In genomic region chr4:20616848-20617247, GRCh38 we compare ENCODE assay signal across 18 cellular contexts.
"Had no signal": no experiment of that assay in that cellular context is flagged by ENCODE, and none has a peak within 500 bp of the region (broad histone marks: within the 10 kb centered on the region; RNA-seq: fewer than 3 reads in every experiment).

No MANE protein-coding gene starts in this region.

- H3K27me3 ChIP-seq: esophagus squamous epithelium, testis, tibial nerve had no signal

- H3K4me1 ChIP-seq: left ventricle myocardium inferior had no signal

- H3K27ac ChIP-seq: coronary artery, left ventricle myocardium inferior, testis had no signal

- DNase-seq: effector memory CD8-positive, alpha-beta T cell; esophagus squamous epithelium; foreskin fibroblast; immature natural killer cell; left ventricle myocardium inferior; naive thymus-derived CD8-positive, alpha-beta T cell; posterior cingulate gyrus; stimulated activated CD4-positive, alpha-beta T cell treated with anti-CD3 and anti-CD28 coated beads, Interleukin-2, amount 100 ng/mL, for 24 hours; stimulated activated CD4-positive, alpha-beta T cell treated with anti-CD3 and anti-CD28 coated beads, Interleukin-4, amount 100 ng/mL, for 4 hours; stimulated activated naive B cell treated with anti-CD40 and anti-IgM and Interleukin-4, amounts not matched to agents 10 μg/mL and 1 μg/mL and 100 μg/mL, for 72 hours; stimulated activated naive CD8-positive, alpha-beta T cell treated with anti-CD3 and anti-CD28 coated beads, Interleukin-15, amount 100 ng/mL, for 72 hours; testis had no signal

- H3K9me3 Mint-ChIP-seq: effector memory CD8-positive, alpha-beta T cell; naive thymus-derived CD8-positive, alpha-beta T cell; neural crest cell; stimulated activated naive B cell treated with anti-CD40 and anti-IgM and Interleukin-4, amounts not matched to agents 10 μg/mL and 1 μg/mL and 100 μg/mL, for 72 hours; stimulated activated naive CD8-positive, alpha-beta T cell treated with anti-CD3 and anti-CD28 coated beads, Interleukin-15, amount 100 ng/mL, for 72 hours had no signal

- H3K27me3 Mint-ChIP-seq: effector memory CD8-positive, alpha-beta T cell; stimulated activated naive B cell treated with anti-CD40 and anti-IgM and Interleukin-4, amounts not matched to agents 10 μg/mL and 1 μg/mL and 100 μg/mL, for 72 hours had no signal

- H3K36me3 ChIP-seq: esophagus squamous epithelium, left ventricle myocardium inferior had no signal

- H3K4me1 Mint-ChIP-seq: stimulated activated naive CD8-positive, alpha-beta T cell treated with anti-CD3 and anti-CD28 coated beads, Interleukin-15, amount 100 ng/mL, for 72 hours had no signal

- ATAC-seq: effector memory CD8-positive, alpha-beta T cell; naive thymus-derived CD8-positive, alpha-beta T cell; sciatic nerve; stimulated activated naive B cell treated with anti-CD40 and anti-IgM and Interleukin-4, amounts not matched to agents 10 μg/mL and 1 μg/mL and 100 μg/mL, for 72 hours had no signal

- H3K9me3 ChIP-seq: esophagus squamous epithelium, left ventricle myocardium inferior, testis, tibial nerve had no signal

- H3K27ac Mint-ChIP-seq: effector memory CD8-positive, alpha-beta T cell; immature natural killer cell; stimulated activated naive B cell treated with anti-CD40 and anti-IgM and Interleukin-4, amounts not matched to agents 10 μg/mL and 1 μg/mL and 100 μg/mL, for 72 hours; stimulated activated naive CD8-positive, alpha-beta T cell treated with anti-CD3 and anti-CD28 coated beads, Interleukin-15, amount 100 ng/mL, for 72 hours had no signal

- H3K4me3 Mint-ChIP-seq: effector memory CD8-positive, alpha-beta T cell; immature natural killer cell; naive thymus-derived CD8-positive, alpha-beta T cell; neural crest cell; stimulated activated naive B cell treated with anti-CD40 and anti-IgM and Interleukin-4, amounts not matched to agents 10 μg/mL and 1 μg/mL and 100 μg/mL, for 72 hours; stimulated activated naive CD8-positive, alpha-beta T cell treated with anti-CD3 and anti-CD28 coated beads, Interleukin-15, amount 100 ng/mL, for 72 hours had no signal

- H3K36me3 Mint-ChIP-seq: immature natural killer cell; naive thymus-derived CD8-positive, alpha-beta T cell; stimulated activated naive B cell treated with anti-CD40 and anti-IgM and Interleukin-4, amounts not matched to agents 10 μg/mL and 1 μg/mL and 100 μg/mL, for 72 hours had no signal

- H3K4me3 ChIP-seq: coronary artery, esophagus squamous epithelium, left ventricle myocardium inferior, lung, skin epidermis, testis, tibial nerve had no signal
